In the genomic region with DNA sequence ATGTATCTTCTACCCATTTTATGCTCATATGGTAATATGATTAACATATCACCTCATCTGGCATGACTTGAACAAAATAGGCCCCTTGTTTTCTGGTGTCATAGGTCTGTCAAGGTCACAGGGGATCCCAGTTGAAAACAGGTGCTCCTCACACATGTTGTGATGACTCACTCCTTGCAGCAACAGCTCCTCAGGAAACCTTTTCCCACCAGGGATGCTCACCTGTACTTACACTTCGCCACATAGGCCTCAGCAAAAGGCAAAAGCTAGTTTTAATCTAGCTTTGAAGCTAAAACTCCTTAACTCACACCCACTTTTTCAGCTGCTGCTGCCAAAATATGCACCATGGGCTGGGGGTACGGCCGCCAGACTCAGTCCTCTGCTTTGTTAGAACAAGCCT, we compare ENCODE assay signal across 25 cellular contexts.
"Had no signal": no experiment of that assay in that cellular context is flagged by ENCODE, and none has a peak within 500 bp of the region (broad histone marks: within the 10 kb centered on the region; RNA-seq: fewer than 3 reads in every experiment).

No MANE protein-coding gene starts in this region.

- FAIRE-seq: colon had no signal

- H3K27me3 ChIP-seq: brain microvascular endothelial cell, Peyer's patch, SJCRH30 had no signal

- H3K9me3 ChIP-seq: Peyer's patch, SJCRH30, SK-N-SH had no signal

- H3K4me3 ChIP-seq: Peyer's patch, SJCRH30 had no signal

- H3K4me3 Mint-ChIP-seq: activated CD8-positive, alpha-beta T cell treated with anti-CD3 and anti-CD28 coated beads for 36 hours; activated naive CD4-positive, alpha-beta T cell treated with anti-CD3 and anti-CD28 coated beads, Interleukin-2, amount 10 ng/mL, durations not matched to agents 7 days and 5 days; activated naive CD8-positive, alpha-beta T cell treated with anti-CD3 and anti-CD28 coated beads for 36 hours; activated T-cell treated with anti-CD3 and anti-CD28 coated beads, Interleukin-2, amount 50 U/mL, for 72 hours; T-helper 1 cell treated with Interleukin-12 subunit alpha and Interleukin-12 subunit beta and Interleukin-4 antibody, amounts not matched to agents 30 μg/mL and 1 μg/mL, for 36 hours had no signal

- H3K36me3 Mint-ChIP-seq: activated naive CD4-positive, alpha-beta T cell treated with anti-CD3 and anti-CD28 coated beads, Interleukin-2, amount 10 ng/mL, durations not matched to agents 7 days and 5 days; activated naive CD8-positive, alpha-beta T cell treated with anti-CD3 and anti-CD28 coated beads for 36 hours had no signal

- H3K4me1 Mint-ChIP-seq: activated naive CD4-positive, alpha-beta T cell treated with anti-CD3 and anti-CD28 coated beads, Interleukin-2, amount 10 ng/mL, durations not matched to agents 7 days and 5 days; activated naive CD8-positive, alpha-beta T cell treated with anti-CD3 and anti-CD28 coated beads for 36 hours had no signal

- DNase-seq: activated CD4-positive, alpha-beta T cell treated with anti-CD3 and anti-CD28 coated beads for 4 hours; activated CD8-positive, alpha-beta memory T cell treated with anti-CD3 and anti-CD28 coated beads, Interleukin-2, amount 50 U/mL, for 4 hours; activated CD8-positive, alpha-beta T cell treated with anti-CD3 and anti-CD28 coated beads for 36 hours; activated gamma-delta T cell treated with Interleukin-2 at 50 U/mL for 16 hours; activated naive CD4-positive, alpha-beta T cell treated with anti-CD3 and anti-CD28 coated beads, Interleukin-2, amount 10 ng/mL, durations not matched to agents 7 days and 5 days; activated naive CD8-positive, alpha-beta T cell treated with anti-CD3 and anti-CD28 coated beads for 36 hours; activated T-cell treated with anti-CD3 and anti-CD28 coated beads, Interleukin-2, amount 50 U/mL, for 72 hours; brain microvascular endothelial cell; cerebellar nuclear complex; NCI-H1048; NCI-H1694 treated with DMSO at 0.1 percent for 48 hours; NCI-H2029 treated with DMSO at 0.1 percent for 48 hours; NCI-H2171; NCI-H2227 treated with DMSO at 0.1 percent for 48 hours; NCI-H510A; NCI-H69; Peyer's patch; Right ventricle myocardium superior; SJCRH30; SK-N-SH had no signal

- ATAC-seq: activated CD4-positive, CD25-positive, alpha-beta regulatory T cell treated with anti-CD3 and anti-CD28 coated beads, Interleukin-2, amount 50 U/mL, for 24 hours; activated CD8-positive, alpha-beta T cell treated with anti-CD3 and anti-CD28 coated beads for 36 hours; activated T-cell treated with anti-CD3 and anti-CD28 coated beads, Interleukin-2, amount 50 U/mL, for 72 hours had no signal

- H3K9ac ChIP-seq: SK-N-SH had no signal

- H3K4me1 ChIP-seq: Peyer's patch, SJCRH30 had no signal

- H3K27ac Mint-ChIP-seq: activated CD8-positive, alpha-beta T cell treated with anti-CD3 and anti-CD28 coated beads for 36 hours; activated naive CD4-positive, alpha-beta T cell treated with anti-CD3 and anti-CD28 coated beads, Interleukin-2, amount 10 ng/mL, durations not matched to agents 7 days and 5 days; activated naive CD8-positive, alpha-beta T cell treated with anti-CD3 and anti-CD28 coated beads for 36 hours; activated T-cell treated with anti-CD3 and anti-CD28 coated beads, Interleukin-2, amount 50 U/mL, for 72 hours; activated T-helper 2 cell treated with anti-CD3 and anti-CD28 coated beads, Interferon-gamma antibody, Interleukin-2, Interleukin-4, amounts not matched to agents 10 μg/mL and 5 μg/mL and 100 μg/mL, durations not matched to agents 14 hours and 24 hours and 36 hours; T-helper 1 cell treated with Interleukin-12 subunit alpha and Interleukin-12 subunit beta and Interleukin-4 antibody, amounts not matched to agents 30 μg/mL and 1 μg/mL, for 36 hours had no signal

- H3K27me3 Mint-ChIP-seq: activated CD8-positive, alpha-beta T cell treated with anti-CD3 and anti-CD28 coated beads for 36 hours had no signal

- H3K9me3 Mint-ChIP-seq: activated CD8-positive, alpha-beta T cell treated with anti-CD3 and anti-CD28 coated beads for 36 hours; activated naive CD4-positive, alpha-beta T cell treated with anti-CD3 and anti-CD28 coated beads, Interleukin-2, amount 10 ng/mL, durations not matched to agents 7 days and 5 days; activated naive CD8-positive, alpha-beta T cell treated with anti-CD3 and anti-CD28 coated beads for 36 hours; activated T-cell treated with anti-CD3 and anti-CD28 coated beads, Interleukin-2, amount 50 U/mL, for 72 hours; activated T-helper 2 cell treated with anti-CD3 and anti-CD28 coated beads, Interferon-gamma antibody, Interleukin-2, Interleukin-4, amounts not matched to agents 10 μg/mL and 5 μg/mL and 100 μg/mL, durations not matched to agents 14 hours and 24 hours and 36 hours; T-helper 1 cell treated with Interleukin-12 subunit alpha and Interleukin-12 subunit beta and Interleukin-4 antibody, amounts not matched to agents 30 μg/mL and 1 μg/mL, for 36 hours had no signal

- H3K27ac ChIP-seq: brain microvascular endothelial cell, Peyer's patch, RWPE1, SJCRH30 had no signal

- H3K36me3 ChIP-seq: brain microvascular endothelial cell, Peyer's patch, SJCRH30 had no signal
